Comparison of ENCODE assay signal across 20 cellular contexts in the genomic region with DNA sequence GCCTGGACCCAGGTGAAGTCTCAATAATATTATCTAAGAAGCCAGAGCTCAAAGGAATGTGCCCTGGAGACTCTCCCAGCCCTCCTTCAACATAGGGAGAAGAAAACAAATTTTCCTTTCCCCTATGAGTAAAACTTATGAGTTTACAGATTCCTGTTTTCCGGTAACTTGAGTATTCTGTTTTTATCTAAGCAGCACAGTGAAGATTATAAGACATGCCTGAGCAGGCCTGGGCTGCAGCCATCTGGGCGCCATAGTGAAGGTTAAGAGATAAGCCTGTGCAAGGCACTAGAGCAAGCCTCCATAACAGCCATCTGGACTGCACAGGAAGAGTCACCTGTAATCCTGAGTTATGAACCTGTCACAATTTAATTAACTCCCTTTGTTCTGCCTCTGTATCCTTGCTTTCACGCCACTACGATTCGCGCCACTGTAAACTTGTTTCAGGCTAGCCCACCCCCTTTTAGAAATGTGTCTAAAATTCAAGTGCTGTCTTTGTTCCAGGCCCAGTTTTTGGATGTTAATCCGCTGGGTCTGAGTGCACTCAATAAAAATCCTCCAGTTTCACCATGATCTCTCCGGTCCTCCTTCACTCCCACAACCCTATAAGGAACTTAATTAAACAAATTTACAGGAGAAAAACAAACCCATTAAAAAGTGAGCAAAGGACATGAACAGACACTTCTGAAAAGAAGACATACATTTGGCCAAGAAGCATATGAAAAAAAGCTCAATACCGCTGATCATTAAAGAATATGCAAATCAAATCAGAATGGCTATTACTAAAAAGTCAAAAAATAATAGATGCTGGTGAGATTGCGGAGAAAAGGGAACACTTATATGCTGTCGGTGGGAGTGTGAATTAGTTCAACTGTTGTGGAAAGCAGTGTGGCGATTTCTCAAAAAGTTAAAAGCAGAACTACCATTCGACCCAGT.
DNase-seq lines count a peak whose midpoint lies in the region; ATAC-seq and TF ChIP-seq lines count a peak whose summit lies in the region.
"Had no signal": no experiment of that assay in that cellular context is flagged by ENCODE, and none has a peak within 500 bp of the region (broad histone marks: within the 10 kb centered on the region; RNA-seq: fewer than 3 reads in every experiment).

No MANE protein-coding gene starts in this region.

- intact Hi-C loops in Caco-2 (cut with micrococcal nuclease; ENCODE audit: unreplicated experiment) (no loop called here), prostate gland (cut with DNase I) (no loop called here), body of pancreas (cut with DNase I) (no loop called here)

- H3K36me3 Mint-ChIP-seq in Caco-2 (ENCODE audit: insufficient read depth, unreplicated experiment): peaks cover 53% of the 10 kb centered on the region

- H3K4me3 ChIP-seq in Caco-2 (ENCODE audit: low read depth, low read length) (no peak overlapping the region), adipocyte (ENCODE audit: low read length) (peak overlapping the region; percentile 40), prostate gland (no peak overlapping the region), tibial nerve (no peak overlapping the region), body of pancreas (no peak overlapping the region)
- H3K4me3 ChIP-seq: esophagus squamous epithelium, skin epidermis, testis had no signal

- peak in 1 of 2 experiments; percentile 24 for DNase-seq in Caco-2
- DNase-seq in HT-29 (ENCODE audit: low spot score): peak; percentile 7
- no peak for DNase-seq in adipocyte (ENCODE audit: low read depth)
- DNase-seq in foreskin keratinocyte: peak; percentile 79 to 93
- DNase-seq in prostate gland (ENCODE audit: low spot score): no peak
- no peak for DNase-seq in tibial nerve (ENCODE audit: low spot score in 2 of 2)
- no peak for DNase-seq in body of pancreas
- DNase-seq: activated gamma-delta T cell, brain microvascular endothelial cell, Calu3, esophagus squamous epithelium, H7, hypothalamus, left cardiac atrium, NCI-H2081 treated with DMSO at 0.1 percent for 48 hours, testis had no signal

- POLR2A ChIA-PET in Caco-2 (lab: Charles Lee): no interaction called here

- BruUV-seq in Caco-2 (replicated peaks; lab: Mats Ljungman, UMichigan): no TSS peak

- CTCF ChIA-PET in Caco-2 (lab: Charles Lee): no interaction called here

- TF ChIP-seq CTCF in Caco-2 (IDR thresholded peaks at IDR 0.05; ENCODE audit: insufficient read depth in 1 of 2, low read depth in 1 of 2, low read length in 1 of 2, severe bottlenecking in 1 of 2, unreplicated experiment in 1 of 2): no peak
- TF ChIP-seq CTCF in foreskin keratinocyte (conservative IDR thresholded peaks at IDR 0.05): no peak
- no peak for TF ChIP-seq CTCF in prostate gland (IDR thresholded peaks at IDR 0.05)
- TF ChIP-seq CTCF in tibial nerve (IDR thresholded peaks at IDR 0.05): no peak
- TF ChIP-seq CTCF in body of pancreas (IDR thresholded peaks at IDR 0.05): no peak

- H3K9ac ChIP-seq in adipocyte (ENCODE audit: low read length): no peak overlapping the region

- H3K9me3 Mint-ChIP-seq in Caco-2 (ENCODE audit: unreplicated experiment): peaks cover 54% of the 10 kb centered on the region

- 92% methylated on average over 13 of the region's 13 CpGs for WGBS in prostate gland
- WGBS in tibial nerve, 2 donors: 96 to 97% methylated on average over 13 of the region's 13 CpGs
- WGBS in body of pancreas, 2 donors: 95 to 97% methylated on average over 13 of the region's 13 CpGs

- no peak for TF ChIP-seq EP300 in tibial nerve (IDR thresholded peaks at IDR 0.05)

- ATAC-seq in foreskin keratinocyte (peak; percentile 86), body of pancreas (no peak), GM19324 (IDR thresholded peaks at IDR 0.05; ENCODE audit: low FRiP score, unreplicated experiment) (no peak)
- ATAC-seq: left cardiac atrium, Right ventricle myocardium inferior had no signal

- no peaks in the 10 kb centered on the region for H3K4me1 Mint-ChIP-seq in Caco-2 (ENCODE audit: low read depth, unreplicated experiment)

- no peaks in the 10 kb centered on the region for H3K27me3 Mint-ChIP-seq in Caco-2 (ENCODE audit: insufficient read depth, unreplicated experiment)
- H3K27me3 Mint-ChIP-seq: dendritic cell treated with granulocyte-macrophage colony-stimulating factor and Interleukin-4, amounts not matched to agents 40 ng/mL and 50 ng/mL, for 4 days had no signal

- H3K4me3 Mint-ChIP-seq in Caco-2 (ENCODE audit: unreplicated experiment): peak overlapping the region; percentile 9
- H3K4me3 Mint-ChIP-seq: dendritic cell treated with granulocyte-macrophage colony-stimulating factor and Interleukin-4, amounts not matched to agents 40 ng/mL and 50 ng/mL, for 4 days had no signal

- no peak for TF ChIP-seq POLR2A in prostate gland (IDR thresholded peaks at IDR 0.05)
- TF ChIP-seq POLR2A in tibial nerve (IDR thresholded peaks at IDR 0.05): no peak
- TF ChIP-seq POLR2A in body of pancreas (IDR thresholded peaks at IDR 0.05): no peak

- H3K36me3 ChIP-seq in Caco-2 (ENCODE audit: control insufficient read depth, insufficient read depth, low read length) (no peaks in the 10 kb centered on the region; the same call in 1 of the 2 replicates), adipocyte (ENCODE audit: control insufficient read depth, insufficient read depth, low read length, severe bottlenecking) (peaks cover 8% of the 10 kb centered on the region), prostate gland (no peaks in the 10 kb centered on the region), tibial nerve (peaks cover 0 to 54% (median 0%) of the 10 kb centered on the region in 3 donors), body of pancreas (replicated peaks in 1 of 2; ENCODE audit: insufficient read depth in 1 of 2, low read depth in 2 of 2) (no peaks in the 10 kb centered on the region)

- H3K4me1 ChIP-seq in Caco-2 (no peaks in the 10 kb centered on the region), adipocyte (ENCODE audit: control insufficient read depth, insufficient read depth, low read length) (peaks cover 20% of the 10 kb centered on the region), foreskin keratinocyte (peaks cover 3% of the 10 kb centered on the region), prostate gland (replicated peaks) (no peaks in the 10 kb centered on the region), tibial nerve (peaks cover 0 to 13% (median 1%) of the 10 kb centered on the region in 4 donors), body of pancreas (peaks cover 13% of the 10 kb centered on the region)
- H3K4me1 ChIP-seq: esophagus squamous epithelium had no signal

- no peak overlapping the region for H3K27ac Mint-ChIP-seq in Caco-2 (ENCODE audit: unreplicated experiment)
- H3K27ac Mint-ChIP-seq: dendritic cell treated with granulocyte-macrophage colony-stimulating factor and Interleukin-4, amounts not matched to agents 40 ng/mL and 50 ng/mL, for 4 days had no signal

- H3K27me3 ChIP-seq in Caco-2 (replicated peaks; ENCODE audit: control insufficient read depth, insufficient read depth, low read length): no peaks in the 10 kb centered on the region
- H3K27me3 ChIP-seq in adipocyte (replicated peaks; ENCODE audit: control insufficient read depth, insufficient read depth, low read length): no peaks in the 10 kb centered on the region
- no peaks in the 10 kb centered on the region for H3K27me3 ChIP-seq in foreskin keratinocyte
- no peaks in the 10 kb centered on the region for H3K27me3 ChIP-seq in prostate gland (replicated peaks; ENCODE audit: insufficient read depth)
- H3K27me3 ChIP-seq in tibial nerve: no peaks in the 10 kb centered on the region
- H3K27me3 ChIP-seq in body of pancreas: no peaks in the 10 kb centered on the region
- H3K27me3 ChIP-seq: brain microvascular endothelial cell, esophagus squamous epithelium, testis had no signal

- peaks cover 41% of the 10 kb centered on the region for H3K9me3 ChIP-seq in Caco-2
- H3K9me3 ChIP-seq in adipocyte (ENCODE audit: control insufficient read depth, low read length): peaks cover 31% of the 10 kb centered on the region
- H3K9me3 ChIP-seq in prostate gland: no peaks in the 10 kb centered on the region
- peaks cover 0 to 40% (median 11%) of the 10 kb centered on the region in 4 donors for H3K9me3 ChIP-seq in tibial nerve
- H3K9me3 ChIP-seq in body of pancreas: peaks cover 0 to 13% (median 0%) of the 10 kb centered on the region in 3 donors
- H3K9me3 ChIP-seq: testis had no signal

- H3K27ac ChIP-seq in foreskin keratinocyte (no peak overlapping the region), prostate gland (no peak overlapping the region), tibial nerve (no peak overlapping the region), body of pancreas (no peak overlapping the region)
- H3K27ac ChIP-seq: brain microvascular endothelial cell, esophagus squamous epithelium, skin epidermis, testis had no signal

Comparison
In these comparisons a context has a peak if more than half of its experiments do, and no peak if none do; other contexts are left out.
1. DNase-seq: peak in HT-29 (single experiment) and foreskin keratinocyte (2 of 2); none in adipocyte (single experiment), prostate gland (single experiment), tibial nerve (0 of 2) and body of pancreas (0 of 4).